Comparison of ENCODE assay signal across 13 cellular contexts in genomic region chr17:12664894-12665262, GRCh38. TPM values are rescaled to one million over a fixed set of nuclear protein-coding genes. Genes with fewer than 3 reads are reported as not detected.
A peak's percentile ranks its signal among the peaks of the same experiment; 100 is the strongest.
DNase-seq lines count a peak whose midpoint lies in the region; ATAC-seq, FAIRE-seq and TF ChIP-seq lines count a peak whose summit lies in the region.
"Had no signal": no experiment of that assay in that cellular context is flagged by ENCODE, and none has a peak within 500 bp of the region (broad histone marks: within the 10 kb centered on the region; RNA-seq: fewer than 3 reads in every experiment).

No MANE protein-coding gene starts in this region.

- no peak for TF ChIP-seq POLR2A in H1 (IDR thresholded peaks at IDR 0.05; ENCODE audit: control extremely low read depth in 1 of 2, low read depth in 2 of 2, low read length in 2 of 2)
- TF ChIP-seq POLR2A in transverse colon (IDR thresholded peaks at IDR 0.05), result no peak

- H4K5ac ChIP-seq in H1 (ENCODE audit: insufficient read length, low read depth, low read length), result no peak overlapping the region

- H2BK5ac ChIP-seq in H1 (ENCODE audit: low read depth, low read length), result no peak overlapping the region

- H4K91ac ChIP-seq in H1 (replicated peaks; ENCODE audit: insufficient read length, low read length), result no peak overlapping the region

- H3K18ac ChIP-seq in H1 (ENCODE audit: extremely low read depth, low read length), result no peak overlapping the region; the same call in 1 of the 2 replicates

- no peaks in the 10 kb centered on the region for H3K36me3 ChIP-seq in H1 (ENCODE audit: control insufficient read depth in 2 of 4, insufficient read depth in 4 of 4, low read length in 3 of 4)
- no peaks in the 10 kb centered on the region for H3K36me3 ChIP-seq in mesodermal cell (ENCODE audit: control insufficient read depth, insufficient read depth, low read length)
- H3K36me3 ChIP-seq in transverse colon, result no peaks in the 10 kb centered on the region

- CTCF ChIA-PET in H1 (lab: Charles Lee; ENCODE audit: partially characterized antibody), result interaction anchor here (0.9 to 4.9 kb wide), 9 partner anchors 40 to 483 kb away, joined by 3 to 33 read pairs (median 8); no protein-coding TSS in a partner anchor

- no peak for TF ChIP-seq RAD21 in H1 (IDR thresholded peaks at IDR 0.05 in 1 of 2, conservative IDR thresholded peaks at IDR 0.05 in 1 of 2; ENCODE audit: low read depth in 2 of 2, low read length in 2 of 2)

- TF ChIP-seq CTCF in H1 (IDR thresholded peaks at IDR 0.05; ENCODE audit: control extremely low read depth in 1 of 3, insufficient read depth in 1 of 3, low read depth in 1 of 3, low read length in 3 of 3) (no peak), transverse colon (IDR thresholded peaks at IDR 0.05) (no peak), omental fat pad (IDR thresholded peaks at IDR 0.05) (no peak)

- DNase-seq in DMS 273 (lab: John Stamatoyannopoulos, UW; ENCODE audit: unreplicated experiment) (peak; percentile 19), DMS 273 treated with DMSO at 0.1 percent for 48 hours (lab: John Stamatoyannopoulos, UW) (no peak), H1 (ENCODE audit: low read depth in 1 of 2, low spot score in 2 of 2) (no peak), transverse colon (no peak), SKM-1 treated with dmso at 0.1 percent for 144 hours (lab: John Stamatoyannopoulos, UW; ENCODE audit: unreplicated experiment) (no peak), omental fat pad (ENCODE audit: low spot score) (no peak)
- DNase-seq: activated CD4-positive, alpha-beta T cell treated with anti-CD3 and anti-CD28 coated beads, Interleukin-2, amount 50 U/mL, for 4 hours; naive B cell; stimulated activated CD8-positive, alpha-beta memory T cell treated with anti-CD3 and anti-CD28 coated beads, Interleukin-4, amount 100 ng/mL, for 48 hours had no signal

- H3K27ac ChIP-seq in H1 (ENCODE audit: low read depth, low read length) (no peak overlapping the region), mesodermal cell (ENCODE audit: low read depth, low read length, severe bottlenecking) (no peak overlapping the region), transverse colon (peak overlapping the region; percentile 80 to 95 (median 88))
- H3K27ac ChIP-seq: 22Rv1 had no signal

- H2AFZ ChIP-seq in H1 (ENCODE audit: low read length), result peak overlapping the region; percentile 83

- no peak overlapping the region for H2BK120ac ChIP-seq in H1 (replicated peaks; ENCODE audit: low read depth, low read length)

- ATAC-seq in esophagus mucosa, result no peak
- no peak for ATAC-seq in omental fat pad (ENCODE audit: low FRiP score)

- H3K14ac ChIP-seq in H1 (ENCODE audit: insufficient read length), result no peak overlapping the region

- in situ Hi-C loops in transverse colon (cut with MboI; ENCODE audit: low pct_ligation_motif_present in 1 of 4, low pct_unique_long_range_greater_than_20kb in 1 of 4, low sequenced_read_pairs in 3 of 4), result loop anchor here in 3 of 4 donors (10.0 to 25.0 kb wide), 3 partner anchors 403 to 428 kb away; no protein-coding TSS in a partner anchor

- peaks cover 7% of the 10 kb centered on the region; the same call in 1 of the 2 replicates for H3K23me2 ChIP-seq in H1 (ENCODE audit: low read depth, low read length)

- no peak overlapping the region for H4K8ac ChIP-seq in H1 (ENCODE audit: extremely low read depth, insufficient read depth, low read length)

- H3K79me2 ChIP-seq in H1 (ENCODE audit: control insufficient read depth in 1 of 2, insufficient read depth in 2 of 2, low read length in 2 of 2), result no peaks in the 10 kb centered on the region

- peaks cover 0 to 7% (median 2%) of the 10 kb centered on the region in 4 experiments; a peak in 3 of 7 replicates for H3K4me1 ChIP-seq in H1 (replicated peaks in 1 of 4; ENCODE audit: control insufficient read depth in 3 of 4, insufficient read depth in 4 of 4, low read length in 3 of 4)
- H3K4me1 ChIP-seq in mesodermal cell (ENCODE audit: control insufficient read depth, insufficient read depth, low read length, poor library complexity, severe bottlenecking), result no peaks in the 10 kb centered on the region
- H3K4me1 ChIP-seq in transverse colon, result peaks cover 0 to 12% (median 5%) of the 10 kb centered on the region in 4 donors

- H3K79me1 ChIP-seq in H1 (ENCODE audit: low read depth, low read length), result no peaks in the 10 kb centered on the region

- peak overlapping the region in 2 of 4 experiments; percentile 19 to 50; a peak in 2 of 7 replicates for H3K9ac ChIP-seq in H1 (replicated peaks in 1 of 4; ENCODE audit: extremely low read depth in 1 of 4, low read depth in 3 of 4, low read length in 3 of 4)

- H2AK5ac ChIP-seq in H1 (ENCODE audit: low read depth, low read length), result no peak overlapping the region

- H3K27me3 ChIP-seq in H1 (replicated peaks in 1 of 4; ENCODE audit: control insufficient read depth in 3 of 4, extremely low read depth in 1 of 4, insufficient read depth in 3 of 4, low read length in 3 of 4) (peaks cover 0 to 18% (median 13%) of the 10 kb centered on the region in 4 experiments; a peak in 6 of 7 replicates), transverse colon (peaks cover 38% of the 10 kb centered on the region)

- POLR2A ChIA-PET in H1 (lab: Charles Lee; ENCODE audit: partially characterized antibody), result interaction anchor here (1.0 to 1.1 kb wide), 2 partner anchors 9 to 20 kb away, joined by 3 read pairs; no protein-coding TSS in a partner anchor

- no peak overlapping the region for H3K56ac ChIP-seq in H1 (replicated peaks; ENCODE audit: insufficient read length, low read depth, low read length)

- H2BK12ac ChIP-seq in H1 (ENCODE audit: low read depth, low read length), result no peak overlapping the region

- no peak overlapping the region for H3K23ac ChIP-seq in H1 (ENCODE audit: insufficient read length)

- TF ChIP-seq EP300 in H1 (IDR thresholded peaks at IDR 0.05; ENCODE audit: borderline replicate concordance in 1 of 2, low read depth in 2 of 2, low read length in 2 of 2) (no peak), transverse colon (IDR thresholded peaks at IDR 0.05; ENCODE audit: low read depth) (no peak)

- H2BK15ac ChIP-seq in H1 (ENCODE audit: low read length), result no peak overlapping the region

- H3K4me3 ChIP-seq in H1 (ENCODE audit: extremely low read depth in 1 of 4, insufficient read depth in 2 of 4, low read depth in 3 of 4, low read length in 4 of 4) (peak overlapping the region; percentile 59 to 74 (median 65)), mesodermal cell (ENCODE audit: extremely low read depth, insufficient read depth, low read length, poor library complexity, severe bottlenecking) (peak overlapping the region; percentile 54), transverse colon (peak overlapping the region; percentile 47 to 76 (median 60))

- H2BK20ac ChIP-seq in H1 (ENCODE audit: low read length), result no peak overlapping the region

- WGBS in H1 (ENCODE audit: extremely low coverage in 1 of 2, insufficient coverage in 1 of 2, insufficient read length in 1 of 2, insufficient replicate concordance in 2 of 2, low coverage in 1 of 2, low lambda C conversion rate in 2 of 2, missing lambda C conversion rate in 1 of 2), 2 experiments, result 21% methylated on average over 11 of the region's 11 CpGs; no CpG with 5 or more reads in 1 of the 2 experiments
- 24 to 33% methylated on average over 8 to 10 of the region's 11 CpGs for WGBS in mesodermal cell (ENCODE audit: insufficient coverage in 2 of 2), 2 experiments
- 16 to 30% methylated on average over 5 to 11 of the region's 11 CpGs for WGBS in transverse colon (ENCODE audit: low coverage in 1 of 2), 2 donors

- intact Hi-C loops in transverse colon (cut with DNase I; ENCODE audit: low total_unique reads), result loop anchor here (5.0 to 10.0 kb wide), 4 partner anchors 118 to 480 kb away; no protein-coding TSS in a partner anchor

- H3K9me3 ChIP-seq in H1 (ENCODE audit: insufficient read depth in 2 of 2, low read depth in 1 of 2, low read length in 1 of 2) (no peaks in the 10 kb centered on the region), mesodermal cell (ENCODE audit: control insufficient read depth, low read length) (no peaks in the 10 kb centered on the region), transverse colon (no peaks in the 10 kb centered on the region)

- FAIRE-seq in H1 (lab: Jason Lieb, UNC), result no peak
- FAIRE-seq: H54 had no signal

- no peak overlapping the region for H3K4ac ChIP-seq in H1 (replicated peaks; ENCODE audit: insufficient read length, low read depth, low read length)

- H4K20me1 ChIP-seq in H1 (replicated peaks in 1 of 2; ENCODE audit: control insufficient read depth in 1 of 2, insufficient read depth in 2 of 2, low read length in 2 of 2), result no peaks in the 10 kb centered on the region

- peak overlapping the region; percentile 86 to 98 for H3K4me2 ChIP-seq in H1 (ENCODE audit: insufficient read depth in 1 of 2, low read depth in 2 of 2, low read length in 2 of 2)

TF ChIP-seq in H1, 55 proteins besides CTCF, POLR2A, EP300 and RAD21 (continues in another document):
- no peak for TF ChIP-seq TCF12 (IDR thresholded peaks at IDR 0.05; ENCODE audit: low read depth, low read length)

RNA-seq across cellular contexts. Expression of gene MYOCD, which starts 0.8 kb away (rescaled TPM):
- 4.7 and 4.9 TPM in 2 replicates for total RNA-seq in H1 (2021; fragmentation: NEBNext Ultra II Directional; extraction: Animal tissue kit (Norgen Biotek cat#: 25700))
- polyA plus RNA-seq in H1 (2011; rRNA removed), result 0.30 and 0.44 TPM in 2 replicates
- 0.56 TPM for polyA plus RNA-seq in H1 (2011; cell fraction: cytosol; rRNA removed)
- 0.80 TPM for polyA plus RNA-seq in H1 (2011; cell fraction: nucleus; rRNA removed)
- polyA plus RNA-seq in H1 (2012, experiment 1 of 2), result 0.46 to 0.84 TPM (median 0.60 TPM) in 4 replicates
- polyA plus RNA-seq in H1 (2012, experiment 2 of 2), result 0.09 TPM
- polyA plus RNA-seq in H1 (2013, experiment 1 of 2), result 2.9 TPM
- polyA plus RNA-seq in H1 (2013, experiment 2 of 2), result 4.0 TPM
- 1.9 and 2.2 TPM in 2 replicates for polyA minus RNA-seq in H1 (2011; rRNA and poly(A)+ RNA removed)
- polyA minus RNA-seq in H1 (2011; cell fraction: cytosol; rRNA and poly(A)+ RNA removed), result 0.29 TPM
- 1.1 TPM for polyA minus RNA-seq in H1 (2011; cell fraction: nucleus; rRNA and poly(A)+ RNA removed)
- polyA plus RNA-seq in mesodermal cell (2013, experiment 1 of 2), result 11.5 TPM
- 5.7 TPM for polyA plus RNA-seq in mesodermal cell (2013, experiment 2 of 2)
- total RNA-seq in transverse colon, result 10 to 100 TPM; 15.9 to 59.1 (median 35.0) TPM
- total RNA-seq in esophagus mucosa, result 1.3 TPM
- total RNA-seq in omental fat pad, result 1 to 10 TPM in 3 of 4 donors, under 1 TPM in 1; 0.48 to 2.8 (median 2.3) TPM

Comparison
In these comparisons a context has a peak if more than half of its experiments do, and no peak if none do; other contexts are left out.
1. H3K27ac ChIP-seq: peak in transverse colon (4 of 4); none in H1 (single experiment) and mesodermal cell (single experiment).
2. Peak in every context shown above with its lines, with median percentiles within 50 percentile points of each other: H3K4me3 ChIP-seq.